ENCODE assay signal across 1 cellular context in the genomic region with DNA sequence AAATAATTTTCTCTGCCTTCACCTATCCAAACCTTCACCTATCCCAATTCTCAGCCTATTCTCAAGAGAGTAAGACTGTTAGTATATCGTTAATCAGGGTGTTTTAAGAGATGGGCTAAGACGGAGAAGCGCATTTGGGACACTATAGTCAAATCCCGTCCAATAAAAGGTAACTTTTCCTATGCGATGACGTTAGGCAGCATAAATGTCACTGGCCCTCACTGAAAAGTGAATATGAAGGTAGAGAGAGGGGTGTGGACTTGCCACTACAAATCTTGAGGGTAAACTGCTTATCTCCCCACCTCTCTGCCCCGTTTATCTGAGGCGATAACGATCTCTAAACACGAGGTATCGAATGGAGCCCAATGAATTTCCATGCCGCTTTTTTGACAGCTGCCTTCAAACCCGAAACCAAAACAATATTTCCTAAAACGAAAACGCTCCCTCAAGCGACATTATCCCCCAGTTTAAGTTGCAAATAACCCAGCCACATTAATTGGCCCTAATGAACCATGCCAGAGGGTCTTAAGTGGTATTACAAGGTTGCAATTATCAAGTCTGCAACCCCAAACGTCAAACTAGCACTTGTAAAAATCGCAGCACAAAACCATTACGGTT.
TF ChIP-seq lines count a peak whose summit lies in the region.

No MANE protein-coding gene starts in this region.

TF ChIP-seq in GM12878, 131 proteins besides CTCF, POLR2A, EP300 and RAD21 (continued from another document):
- TF ChIP-seq ETV6 (conservative IDR thresholded peaks at IDR 0.05 in 1 of 2, IDR thresholded peaks at IDR 0.05 in 1 of 2; ENCODE audit: borderline replicate concordance in 1 of 2, low read depth in 1 of 2), result no peak
- TF ChIP-seq, protein P1, sequence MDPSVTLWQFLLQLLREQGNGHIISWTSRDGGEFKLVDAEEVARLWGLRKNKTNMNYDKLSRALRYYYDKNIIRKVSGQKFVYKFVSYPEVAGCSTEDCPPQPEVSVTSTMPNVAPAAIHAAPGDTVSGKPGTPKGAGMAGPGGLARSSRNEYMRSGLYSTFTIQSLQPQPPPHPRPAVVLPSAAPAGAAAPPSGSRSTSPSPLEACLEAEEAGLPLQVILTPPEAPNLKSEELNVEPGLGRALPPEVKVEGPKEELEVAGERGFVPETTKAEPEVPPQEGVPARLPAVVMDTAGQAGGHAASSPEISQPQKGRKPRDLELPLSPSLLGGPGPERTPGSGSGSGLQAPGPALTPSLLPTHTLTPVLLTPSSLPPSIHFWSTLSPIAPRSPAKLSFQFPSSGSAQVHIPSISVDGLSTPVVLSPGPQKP (IDR thresholded peaks at IDR 0.05; ENCODE audit: low read depth, low read length), result no peak
- TF ChIP-seq SIN3A (IDR thresholded peaks at IDR 0.05; ENCODE audit: low read depth, low read length), result peak; percentile 25; the same call in 1 of the 2 replicates
- TF ChIP-seq, protein P2, sequence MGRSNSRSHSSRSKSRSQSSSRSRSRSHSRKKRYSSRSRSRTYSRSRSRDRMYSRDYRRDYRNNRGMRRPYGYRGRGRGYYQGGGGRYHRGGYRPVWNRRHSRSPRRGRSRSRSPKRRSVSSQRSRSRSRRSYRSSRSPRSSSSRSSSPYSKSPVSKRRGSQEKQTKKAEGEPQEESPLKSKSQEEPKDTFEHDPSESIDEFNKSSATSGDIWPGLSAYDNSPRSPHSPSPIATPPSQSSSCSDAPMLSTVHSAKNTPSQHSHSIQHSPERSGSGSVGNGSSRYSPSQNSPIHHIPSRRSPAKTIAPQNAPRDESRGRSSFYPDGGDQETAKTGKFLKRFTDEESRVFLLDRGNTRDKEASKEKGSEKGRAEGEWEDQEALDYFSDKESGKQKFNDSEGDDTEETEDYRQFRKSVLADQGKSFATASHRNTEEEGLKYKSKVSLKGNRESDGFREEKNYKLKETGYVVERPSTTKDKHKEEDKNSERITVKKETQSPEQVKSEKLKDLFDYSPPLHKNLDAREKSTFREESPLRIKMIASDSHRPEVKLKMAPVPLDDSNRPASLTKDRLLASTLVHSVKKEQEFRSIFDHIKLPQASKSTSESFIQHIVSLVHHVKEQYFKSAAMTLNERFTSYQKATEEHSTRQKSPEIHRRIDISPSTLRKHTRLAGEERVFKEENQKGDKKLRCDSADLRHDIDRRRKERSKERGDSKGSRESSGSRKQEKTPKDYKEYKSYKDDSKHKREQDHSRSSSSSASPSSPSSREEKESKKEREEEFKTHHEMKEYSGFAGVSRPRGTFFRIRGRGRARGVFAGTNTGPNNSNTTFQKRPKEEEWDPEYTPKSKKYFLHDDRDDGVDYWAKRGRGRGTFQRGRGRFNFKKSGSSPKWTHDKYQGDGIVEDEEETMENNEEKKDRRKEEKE (IDR thresholded peaks at IDR 0.05), result no peak
- TF ChIP-seq, protein P3, sequence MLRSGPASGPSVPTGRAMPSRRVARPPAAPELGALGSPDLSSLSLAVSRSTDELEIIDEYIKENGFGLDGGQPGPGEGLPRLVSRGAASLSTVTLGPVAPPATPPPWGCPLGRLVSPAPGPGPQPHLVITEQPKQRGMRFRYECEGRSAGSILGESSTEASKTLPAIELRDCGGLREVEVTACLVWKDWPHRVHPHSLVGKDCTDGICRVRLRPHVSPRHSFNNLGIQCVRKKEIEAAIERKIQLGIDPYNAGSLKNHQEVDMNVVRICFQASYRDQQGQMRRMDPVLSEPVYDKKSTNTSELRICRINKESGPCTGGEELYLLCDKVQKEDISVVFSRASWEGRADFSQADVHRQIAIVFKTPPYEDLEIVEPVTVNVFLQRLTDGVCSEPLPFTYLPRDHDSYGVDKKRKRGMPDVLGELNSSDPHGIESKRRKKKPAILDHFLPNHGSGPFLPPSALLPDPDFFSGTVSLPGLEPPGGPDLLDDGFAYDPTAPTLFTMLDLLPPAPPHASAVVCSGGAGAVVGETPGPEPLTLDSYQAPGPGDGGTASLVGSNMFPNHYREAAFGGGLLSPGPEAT (IDR thresholded peaks at IDR 0.05; ENCODE audit: low read depth), result peak; percentile 15; the same call in 1 of the 2 replicates
- no peak for TF ChIP-seq WRNIP1 (IDR thresholded peaks at IDR 0.05; ENCODE audit: borderline replicate concordance, low read depth, low read length)
- TF ChIP-seq TBL1XR1 (IDR thresholded peaks at IDR 0.05; ENCODE audit: low read depth, low read length), result no peak
- TF ChIP-seq, protein P4, sequence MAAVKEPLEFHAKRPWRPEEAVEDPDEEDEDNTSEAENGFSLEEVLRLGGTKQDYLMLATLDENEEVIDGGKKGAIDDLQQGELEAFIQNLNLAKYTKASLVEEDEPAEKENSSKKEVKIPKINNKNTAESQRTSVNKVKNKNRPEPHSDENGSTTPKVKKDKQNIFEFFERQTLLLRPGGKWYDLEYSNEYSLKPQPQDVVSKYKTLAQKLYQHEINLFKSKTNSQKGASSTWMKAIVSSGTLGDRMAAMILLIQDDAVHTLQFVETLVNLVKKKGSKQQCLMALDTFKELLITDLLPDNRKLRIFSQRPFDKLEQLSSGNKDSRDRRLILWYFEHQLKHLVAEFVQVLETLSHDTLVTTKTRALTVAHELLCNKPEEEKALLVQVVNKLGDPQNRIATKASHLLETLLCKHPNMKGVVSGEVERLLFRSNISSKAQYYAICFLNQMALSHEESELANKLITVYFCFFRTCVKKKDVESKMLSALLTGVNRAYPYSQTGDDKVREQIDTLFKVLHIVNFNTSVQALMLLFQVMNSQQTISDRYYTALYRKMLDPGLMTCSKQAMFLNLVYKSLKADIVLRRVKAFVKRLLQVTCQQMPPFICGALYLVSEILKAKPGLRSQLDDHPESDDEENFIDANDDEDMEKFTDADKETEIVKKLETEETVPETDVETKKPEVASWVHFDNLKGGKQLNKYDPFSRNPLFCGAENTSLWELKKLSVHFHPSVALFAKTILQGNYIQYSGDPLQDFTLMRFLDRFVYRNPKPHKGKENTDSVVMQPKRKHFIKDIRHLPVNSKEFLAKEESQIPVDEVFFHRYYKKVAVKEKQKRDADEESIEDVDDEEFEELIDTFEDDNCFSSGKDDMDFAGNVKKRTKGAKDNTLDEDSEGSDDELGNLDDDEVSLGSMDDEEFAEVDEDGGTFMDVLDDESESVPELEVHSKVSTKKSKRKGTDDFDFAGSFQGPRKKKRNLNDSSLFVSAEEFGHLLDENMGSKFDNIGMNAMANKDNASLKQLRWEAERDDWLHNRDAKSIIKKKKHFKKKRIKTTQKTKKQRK (IDR thresholded peaks at IDR 0.05; ENCODE audit: low read depth, low read length), result no peak
- TF ChIP-seq CHD4 (IDR thresholded peaks at IDR 0.05), result no peak
- TF ChIP-seq TARDBP (IDR thresholded peaks at IDR 0.05; ENCODE audit: borderline replicate concordance), result no peak
